16 cellular contexts compared by ENCODE assay signal in genomic region chr7:81611040-81611439, GRCh38.
DNase-seq lines count a peak whose midpoint lies in the region; ATAC-seq and TF ChIP-seq lines count a peak whose summit lies in the region.
"Had no signal": no experiment of that assay in that cellular context is flagged by ENCODE, and none has a peak within 500 bp of the region (broad histone marks: within the 10 kb centered on the region; RNA-seq: fewer than 3 reads in every experiment).

No MANE protein-coding gene starts in this region.

- no peaks in the 10 kb centered on the region for H3K4me1 ChIP-seq in H9 (ENCODE audit: insufficient read depth, low read length)

- no peaks in the 10 kb centered on the region for H3K4me1 Mint-ChIP-seq in H9

- no peak overlapping the region for H3K27ac ChIP-seq in H9 (ENCODE audit: insufficient read length, low read depth, low read length)
- peak overlapping the region; percentile 3; the same call in 1 of the 2 replicates for H3K27ac ChIP-seq in VCaP
- H3K27ac ChIP-seq in substantia nigra (ENCODE audit: low read depth, low read length, poor library complexity, severe bottlenecking), result no peak overlapping the region
- H3K27ac ChIP-seq: PC-9 had no signal

- no peak overlapping the region for H3K18ac ChIP-seq in H9 (ENCODE audit: insufficient read length, low read depth, low read length)

- no peak overlapping the region for H3K4me2 ChIP-seq in H9 (ENCODE audit: insufficient read depth, insufficient read length, low read length)
- H3K4me2 ChIP-seq: PC-9 had no signal

- H2BK20ac ChIP-seq in H9 (ENCODE audit: low read depth, low read length, poor library complexity, severe bottlenecking), result no peak overlapping the region

- no peak overlapping the region for H2BK120ac ChIP-seq in H9 (ENCODE audit: low read depth, low read length, poor library complexity, severe bottlenecking)

- no peak overlapping the region for H3K9ac ChIP-seq in H9 (ENCODE audit: extremely low read depth, insufficient read length, low read length)

- no peaks in the 10 kb centered on the region for H3K79me1 ChIP-seq in H9 (ENCODE audit: insufficient read depth, low read depth, low read length, poor library complexity, severe bottlenecking)

- no peaks in the 10 kb centered on the region for H3K9me3 Mint-ChIP-seq in H9

- no peak overlapping the region for H2BK12ac ChIP-seq in H9 (ENCODE audit: insufficient read length, low read depth, low read length)

- no peak overlapping the region for H3K4ac ChIP-seq in H9 (ENCODE audit: low read depth, low read length)

- no peaks in the 10 kb centered on the region for H3K79me2 ChIP-seq in H9 (ENCODE audit: insufficient read depth, low read length)

- DNase-seq in D341Med (ENCODE audit: low spot score) (peak; percentile 15), H9 (peak; percentile 38), iPS-NIHi7 (ENCODE audit: extremely low spot score) (peak; percentile 15), amniotic stem cell (lab: John Stamatoyannopoulos, UW) (no peak), SW 1271 (lab: John Stamatoyannopoulos, UW) (no peak), substantia nigra (lab: John Stamatoyannopoulos, UW) (no peak)
- DNase-seq: ACHN; CD8-positive, alpha-beta T cell; Kasumi-1; NCI-H1092 treated with DMSO at 0.1 percent for 48 hours; NCI-H1694 treated with DMSO at 0.1 percent for 48 hours; NCI-H69; PC-9 had no signal

- H2BK5ac ChIP-seq in H9 (ENCODE audit: insufficient read length, low read length), result no peak overlapping the region

- H4K20me1 ChIP-seq in H9 (ENCODE audit: control insufficient read depth, insufficient read depth, insufficient read length), result no peaks in the 10 kb centered on the region

- H2AFZ ChIP-seq in H9 (ENCODE audit: low read length), result no peak overlapping the region
- H2AFZ ChIP-seq: PC-9 had no signal

- no peak overlapping the region for H3K56ac ChIP-seq in H9 (ENCODE audit: insufficient read length, low read depth, low read length)

- H4K8ac ChIP-seq in H9 (replicated peaks; ENCODE audit: insufficient read length, low read depth, low read length), result no peak overlapping the region

- no peak overlapping the region for H2AK5ac ChIP-seq in H9 (ENCODE audit: insufficient read length, low read length)

- H2BK15ac ChIP-seq in H9 (ENCODE audit: low read depth, low read length), result no peak overlapping the region

- no peak overlapping the region for H3K4me3 Mint-ChIP-seq in H9
- H3K4me3 Mint-ChIP-seq: CD8-positive, alpha-beta T cell had no signal

- H3K27me3 Mint-ChIP-seq in H9 (ENCODE audit: low read depth), result no peaks in the 10 kb centered on the region

- no CpG with 5 or more reads among the region's 27 CpGs for WGBS in H9 (ENCODE audit: extremely low coverage, insufficient read length, low lambda C conversion rate)

- H3K23ac ChIP-seq in H9 (ENCODE audit: insufficient read length, low read depth, low read length), result no peak overlapping the region

- H3K27ac Mint-ChIP-seq in H9, result peak overlapping the region in 1 of 3 experiments; percentile 50; a peak in 1 of 7 replicates
- H3K27ac Mint-ChIP-seq: CD8-positive, alpha-beta T cell had no signal

- H3K27me3 ChIP-seq in H9 (ENCODE audit: insufficient read depth, low read length), result no peaks in the 10 kb centered on the region

- H3K14ac ChIP-seq in H9 (ENCODE audit: insufficient read depth, low read length), result no peak overlapping the region

- no peaks in the 10 kb centered on the region for H3K23me2 ChIP-seq in H9 (ENCODE audit: insufficient read length, low read depth, low read length, poor library complexity, severe bottlenecking)

- H3T11ph ChIP-seq in H9 (ENCODE audit: low read length), result no peak overlapping the region

- H4K5ac ChIP-seq in H9 (ENCODE audit: insufficient read length, low read depth, low read length), result no peak overlapping the region

- ATAC-seq in HG03280 (IDR thresholded peaks at IDR 0.05; ENCODE audit: unreplicated experiment), result no peak
- ATAC-seq: CD8-positive, alpha-beta T cell; SK-N-SH treated with all-trans-retinoic acid at 6 μM for 48 hours had no signal

- TF ChIP-seq CTCF in H9 (conservative IDR thresholded peaks at IDR 0.05), result no peak
- no peak for TF ChIP-seq CTCF in VCaP (conservative IDR thresholded peaks at IDR 0.05)

- no peaks in the 10 kb centered on the region for H3K9me3 ChIP-seq in H9 (ENCODE audit: control insufficient read depth, low read depth, low read length)

- H4K91ac ChIP-seq in H9 (ENCODE audit: insufficient read length, low read depth, low read length), result no peak overlapping the region

- H3K36me3 Mint-ChIP-seq in H9 (ENCODE audit: insufficient read depth in 1 of 3, low read depth in 3 of 3), result no peaks in the 10 kb centered on the region
- H3K36me3 Mint-ChIP-seq: CD8-positive, alpha-beta T cell had no signal

Comparison
In these comparisons a context has a peak if more than half of its experiments do, and no peak if none do; other contexts are left out.
1. DNase-seq: peak in D341Med (single experiment), H9 (single experiment) and iPS-NIHi7 (single experiment); none in amniotic stem cell (single experiment), SW 1271 (0 of 2) and substantia nigra (0 of 49).